In genomic region chr12:48618541-48618940, GRCh38 we compare ENCODE assay signal across 8 cellular contexts. TPM values are rescaled to one million over a fixed set of nuclear protein-coding genes. Genes with fewer than 3 reads are reported as not detected.
A peak's percentile ranks its signal among the peaks of the same experiment; 100 is the strongest.
DNase-seq lines count a peak whose midpoint lies in the region; ATAC-seq, FAIRE-seq and TF ChIP-seq lines count a peak whose summit lies in the region.

No MANE protein-coding gene starts in this region.

- no peak overlapping the region for H3K9ac ChIP-seq in kidney (ENCODE audit: low read length in 2 of 2)

- intact Hi-C loops in kidney (cut with DNase I): no loop called here

- no peaks in the 10 kb centered on the region for H3K36me3 ChIP-seq in bronchial epithelial cell (ENCODE audit: control insufficient read depth, insufficient read depth, low read length)
- H3K36me3 ChIP-seq in kidney (ENCODE audit: control insufficient read depth in 1 of 2, insufficient read depth in 2 of 2, low read length in 2 of 2): no peaks in the 10 kb centered on the region

- no peak overlapping the region for H3K27ac ChIP-seq in kidney (ENCODE audit: low read depth in 2 of 2, low read length in 2 of 2)

- FAIRE-seq in bronchial epithelial cell (lab: Jason Lieb, UNC) (peak; percentile 36), kidney (lab: Jason Lieb, UNC) (peak; percentile 66)

- peaks cover 0 to 1% of the 10 kb centered on the region in 2 donors for H3K9me3 ChIP-seq in kidney (ENCODE audit: control insufficient read depth in 1 of 2, low read length in 2 of 2)

- no peaks in the 10 kb centered on the region for H3K27me3 ChIP-seq in bronchial epithelial cell (ENCODE audit: control insufficient read depth, insufficient read depth, low read length)

- H3K4me3 ChIP-seq in WI38 (ENCODE audit: low read depth, low read length) (no peak overlapping the region), bronchial epithelial cell (ENCODE audit: low read depth, low read length) (no peak overlapping the region), kidney (ENCODE audit: low read length in 2 of 2) (no peak overlapping the region)

- DNase-seq in Daoy (ENCODE audit: low read depth) (peak; percentile 72), NCI-H2227 treated with DMSO at 0.1 percent for 48 hours (lab: John Stamatoyannopoulos, UW) (peak; percentile 52), bronchial epithelial cell (ENCODE audit: low read depth) (peak; percentile 70), kidney (no peak)
- DNase-seq in stimulated activated CD4-positive, alpha-beta T cell treated with anti-CD3 and anti-CD28 coated beads, Interleukin-1b, Interleukin-23, amount 100 ng/mL, for 4 hours (ENCODE audit: low read depth in 2 of 2): peak; percentile 37 to 69

- no peaks in the 10 kb centered on the region for H3K4me1 ChIP-seq in kidney (ENCODE audit: control insufficient read depth in 1 of 2, insufficient read depth in 1 of 2, low read depth in 1 of 2, low read length in 2 of 2)

- peak; percentile 99 for TF ChIP-seq CTCF in WI38 (IDR thresholded peaks at IDR 0.05; ENCODE audit: low read depth, low read length)
- peak; percentile 97 for TF ChIP-seq CTCF in bronchial epithelial cell (IDR thresholded peaks at IDR 0.05; ENCODE audit: insufficient read depth, low read length, severe bottlenecking)
- TF ChIP-seq CTCF in kidney (IDR thresholded peaks at IDR 0.05; ENCODE audit: borderline replicate concordance, extremely low read depth, insufficient read depth): peak; percentile 95

- ATAC-seq in HG02798 (IDR thresholded peaks at IDR 0.05; ENCODE audit: poor library complexity, unreplicated experiment) (peak; percentile 71), HG03025 (IDR thresholded peaks at IDR 0.05; ENCODE audit: low FRiP score, unreplicated experiment) (no peak)

RNA-seq across cellular contexts. Expression of gene LALBA, which starts 48.7 kb away (rescaled TPM):
- not detected in 2 replicates for total RNA-seq in Daoy (2014; rRNA removed; shearing (Covaris generic))
- not detected in 2 replicates for total RNA-seq in bronchial epithelial cell
- not detected for total RNA-seq in kidney
- not detected for polyA plus RNA-seq in kidney (ENCODE audit: insufficient read depth, low read depth, low replicate concordance)
